ENCODE assay signal across 24 cellular contexts in genomic region chr10:62388328-62388727, GRCh38. TPM values are rescaled to one million over a fixed set of nuclear protein-coding genes. Genes with fewer than 3 reads are reported as not detected.
DNase-seq lines count a peak whose midpoint lies in the region; ATAC-seq and TF ChIP-seq lines count a peak whose summit lies in the region.
"Had no signal": no experiment of that assay in that cellular context is flagged by ENCODE, and none has a peak within 500 bp of the region (broad histone marks: within the 10 kb centered on the region; RNA-seq: fewer than 3 reads in every experiment).

No MANE protein-coding gene starts in this region.

- DNase-seq in DMS53 (lab: John Stamatoyannopoulos, UW) (peak; percentile 5), DMS53 treated with DMSO at 0.1 percent for 48 hours (lab: John Stamatoyannopoulos, UW; ENCODE audit: unreplicated experiment) (no peak), NCI-H2171 (lab: John Stamatoyannopoulos, UW) (no peak), WERI-Rb-1 (no peak)
- DNase-seq: activated CD4-positive, alpha-beta memory T cell treated with anti-CD3 and anti-CD28 coated beads for 36 hours; activated gamma-delta T cell; activated T-cell treated with anti-CD3 and anti-CD28 coated beads for 4 hours; AML-193; COR-L47; naive thymus-derived CD4-positive, alpha-beta T cell; NCI-H1436 treated with DMSO at 0.1 percent for 48 hours; NCI-H748 treated with DMSO at 0.1 percent for 48 hours; SIG-M5; stimulated activated CD4-positive, alpha-beta T cell treated with anti-CD3 and anti-CD28 coated beads, Interleukin-2, amount 100 ng/mL, for 24 hours; stimulated activated naive CD8-positive, alpha-beta T cell treated with anti-CD3 and anti-CD28 coated beads, Interleukin-15, Interleukin-2, amounts not matched to agents 100 U/mL and 50 U/mL, for 24 hours; T-helper 1 cell had no signal

- H3K36me3 ChIP-seq in WERI-Rb-1: no peaks in the 10 kb centered on the region
- H3K36me3 ChIP-seq: HAP-1 had no signal

- H3K27me3 ChIP-seq in layer of hippocampus (ENCODE audit: control insufficient read depth, insufficient read depth, low read length): no peaks in the 10 kb centered on the region
- peaks cover 9% of the 10 kb centered on the region for H3K27me3 ChIP-seq in WERI-Rb-1 (ENCODE audit: insufficient read depth, low read depth, severe bottlenecking)

- no peak for TF ChIP-seq CTCF in WERI-Rb-1 (IDR thresholded peaks at IDR 0.05; ENCODE audit: low read depth, low read length)

- ATAC-seq in HG03469 (IDR thresholded peaks at IDR 0.05; ENCODE audit: unreplicated experiment): no peak
- ATAC-seq: naive thymus-derived CD4-positive, alpha-beta T cell; stimulated activated naive CD8-positive, alpha-beta T cell treated with anti-CD3 and anti-CD28 coated beads, Interleukin-15, Interleukin-2, amounts not matched to agents 100 U/mL and 50 U/mL, for 24 hours had no signal

- no peak overlapping the region for H3K4me3 ChIP-seq in WERI-Rb-1 (ENCODE audit: low read depth, low read length)
- H3K4me3 ChIP-seq: HAP-1 had no signal

- no peaks in the 10 kb centered on the region for H3K9me3 ChIP-seq in WERI-Rb-1 (ENCODE audit: severe bottlenecking)
- H3K9me3 ChIP-seq: HAP-1 had no signal

- H3K27ac ChIP-seq in angular gyrus (ENCODE audit: low read depth, low read length) (peak overlapping the region; percentile 77), layer of hippocampus (ENCODE audit: low read depth, low read length) (peak overlapping the region; percentile 71), temporal lobe (ENCODE audit: low read depth, low read length) (peak overlapping the region; percentile 67), WERI-Rb-1 (no peak overlapping the region)
- H3K27ac ChIP-seq: 22Rv1 had no signal

RNA-seq across cellular contexts. Expression of gene ZNF365, which starts 14.2 kb away (rescaled TPM):
- 16.2 TPM for total RNA-seq in temporal lobe
- total RNA-seq: OCI-LY7, progenitor cell of endocrine pancreas had no signal
